ENCODE assay signal across 11 cellular contexts in genomic region chr14:69048456-69048855, GRCh38.
DNase-seq lines count a peak whose midpoint lies in the region; ATAC-seq and TF ChIP-seq lines count a peak whose summit lies in the region.
"Had no signal": no experiment of that assay in that cellular context is flagged by ENCODE, and none has a peak within 500 bp of the region (broad histone marks: within the 10 kb centered on the region; RNA-seq: fewer than 3 reads in every experiment).

No MANE protein-coding gene starts in this region.

- no peaks in the 10 kb centered on the region for H4K20me1 ChIP-seq in MM.1S (ENCODE audit: insufficient read depth, low read length)

- ATAC-seq in right cardiac atrium (no peak), Right ventricle myocardium inferior (no peak), RWPE2 (ENCODE audit: low read depth) (peak; percentile 57)

- no peak overlapping the region for H3K4me2 ChIP-seq in MM.1S (ENCODE audit: low read depth, low read length)

- no peak for TF ChIP-seq POLR2A in esophagus muscularis mucosa (IDR thresholded peaks at IDR 0.05; ENCODE audit: low read depth)
- TF ChIP-seq POLR2A in transverse colon (IDR thresholded peaks at IDR 0.05): no peak

- H3K4me1 ChIP-seq in right cardiac atrium (ENCODE audit: control insufficient read depth, insufficient read depth, low read length) (peaks cover 44% of the 10 kb centered on the region), RWPE2 (ENCODE audit: insufficient read depth, poor library complexity, severe bottlenecking) (peaks cover 9% of the 10 kb centered on the region), esophagus muscularis mucosa (peaks cover 87 to 91% (median 90%) of the 10 kb centered on the region in 4 donors), transverse colon (peaks cover 23 to 69% (median 47%) of the 10 kb centered on the region in 4 donors), MM.1S (ENCODE audit: low read length) (no peaks in the 10 kb centered on the region)

- H3K36me3 ChIP-seq in RWPE2 (ENCODE audit: low read depth) (peaks cover 8% of the 10 kb centered on the region), esophagus muscularis mucosa (peaks cover 0 to 4% (median 2%) of the 10 kb centered on the region in 4 donors), transverse colon (no peaks in the 10 kb centered on the region), MM.1S (replicated peaks; ENCODE audit: insufficient read depth, low read length) (no peaks in the 10 kb centered on the region)
- H3K36me3 ChIP-seq: uterus had no signal

- H3K9me3 ChIP-seq in right cardiac atrium (ENCODE audit: control insufficient read depth, low read length) (no peaks in the 10 kb centered on the region), RWPE2 (ENCODE audit: severe bottlenecking) (no peaks in the 10 kb centered on the region), esophagus muscularis mucosa (no peaks in the 10 kb centered on the region), transverse colon (no peaks in the 10 kb centered on the region), MM.1S (replicated peaks; ENCODE audit: insufficient read depth, low read length) (no peaks in the 10 kb centered on the region)
- H3K9me3 ChIP-seq: uterus had no signal

- H3K9me2 ChIP-seq in MM.1S (replicated peaks; ENCODE audit: insufficient read depth, low read length): no peaks in the 10 kb centered on the region

- no peak overlapping the region for H3K4me3 ChIP-seq in right cardiac atrium (ENCODE audit: low read length)
- H3K4me3 ChIP-seq in RWPE2 (ENCODE audit: severe bottlenecking): no peak overlapping the region
- no peak overlapping the region for H3K4me3 ChIP-seq in esophagus muscularis mucosa
- no peak overlapping the region for H3K4me3 ChIP-seq in transverse colon
- no peak overlapping the region for H3K4me3 ChIP-seq in MM.1S (ENCODE audit: low read length)
- H3K4me3 ChIP-seq: uterus had no signal

- H3K27ac ChIP-seq in right cardiac atrium (ENCODE audit: low read length): peak overlapping the region; percentile 67
- H3K27ac ChIP-seq in RWPE2 (ENCODE audit: poor library complexity, severe bottlenecking): no peak overlapping the region
- peak overlapping the region; percentile 75 to 83 (median 78) for H3K27ac ChIP-seq in esophagus muscularis mucosa (replicated peaks in 1 of 4)
- H3K27ac ChIP-seq in transverse colon: peak overlapping the region in 1 of 4 donors; percentile 76
- H3K27ac ChIP-seq in MM.1S (ENCODE audit: low read length): no peak overlapping the region
- H3K27ac ChIP-seq: WERI-Rb-1 had no signal

- no peaks in the 10 kb centered on the region for H3F3A ChIP-seq in MM.1S (ENCODE audit: insufficient read depth, low read length)

- DNase-seq in right cardiac atrium (peak in 1 of 3 donors; percentile 64), Right ventricle myocardium inferior (ENCODE audit: missing footprints) (no peak), RWPE2 (ENCODE audit: low spot score) (no peak), esophagus muscularis mucosa (ENCODE audit: extremely low spot score) (no peak), transverse colon (peak; percentile 52), iPS-NIHi11 (ENCODE audit: low spot score) (no peak), MM.1S (no peak)
- no peak for DNase-seq in activated CD4-positive, alpha-beta T cell treated with anti-CD3 and anti-CD28 coated beads, Interleukin-2, amount 50 U/mL, for 4 hours
- DNase-seq: H7, WERI-Rb-1 had no signal

- in situ Hi-C loops in transverse colon (cut with MboI; ENCODE audit: low pct_ligation_motif_present in 1 of 4, low pct_unique_long_range_greater_than_20kb in 1 of 4, low sequenced_read_pairs in 3 of 4): no loop called here

- H3K9ac ChIP-seq in MM.1S (ENCODE audit: low read length): no peak overlapping the region

- TF ChIP-seq CTCF in RWPE2 (IDR thresholded peaks at IDR 0.05; ENCODE audit: poor library complexity, severe bottlenecking) (no peak), esophagus muscularis mucosa (IDR thresholded peaks at IDR 0.05) (no peak), transverse colon (IDR thresholded peaks at IDR 0.05) (no peak), MM.1S (IDR thresholded peaks at IDR 0.05; ENCODE audit: low read length) (no peak)

- H2AFZ ChIP-seq in MM.1S (ENCODE audit: low read length): no peak overlapping the region

- intact Hi-C loops in right cardiac atrium (cut with DNase I): no loop called here
- intact Hi-C loops in Right ventricle myocardium inferior (cut with DNase I): loop anchor here (5.0 kb wide), 1 partner anchor 71 kb away; the partner anchor contains the start of gene ACTN1
- intact Hi-C loops in esophagus muscularis mucosa (cut with DNase I): no loop called here
- intact Hi-C loops in transverse colon (cut with DNase I; ENCODE audit: low total_unique reads): loop anchor here (10.0 kb wide), 1 partner anchor 64 kb away; no protein-coding TSS in a partner anchor

- H3K79me2 ChIP-seq in MM.1S (ENCODE audit: low read length): no peaks in the 10 kb centered on the region

- 84% methylated on average over 3 of the region's 3 CpGs for WGBS in right cardiac atrium
- 78% methylated on average over 3 of the region's 3 CpGs for WGBS in esophagus muscularis mucosa
- WGBS in transverse colon (ENCODE audit: low coverage in 1 of 2), 2 donors: 57 to 74% methylated on average over 2 to 3 of the region's 3 CpGs

- TF ChIP-seq EP300 in esophagus muscularis mucosa (IDR thresholded peaks at IDR 0.05): no peak
- TF ChIP-seq EP300 in transverse colon (IDR thresholded peaks at IDR 0.05; ENCODE audit: low read depth): no peak

- H3K27me3 ChIP-seq in right cardiac atrium (ENCODE audit: control insufficient read depth, insufficient read depth) (no peaks in the 10 kb centered on the region), RWPE2 (ENCODE audit: insufficient read depth, poor library complexity, severe bottlenecking) (no peaks in the 10 kb centered on the region), esophagus muscularis mucosa (no peaks in the 10 kb centered on the region), transverse colon (no peaks in the 10 kb centered on the region), MM.1S (replicated peaks; ENCODE audit: insufficient read depth, low read length) (no peaks in the 10 kb centered on the region)
- H3K27me3 ChIP-seq: uterus had no signal

Comparison
In these comparisons a context has a peak if more than half of its experiments do, and no peak if none do; other contexts are left out.
1. intact Hi-C loops: an anchor here in Right ventricle myocardium inferior (5.0 kb wide) and transverse colon (10.0 kb wide); none called in right cardiac atrium and esophagus muscularis mucosa.
2. H3K27ac ChIP-seq: peak in right cardiac atrium (single experiment) and esophagus muscularis mucosa (4 of 4); none in RWPE2 (single experiment) and MM.1S (single experiment).